In the genomic region with DNA sequence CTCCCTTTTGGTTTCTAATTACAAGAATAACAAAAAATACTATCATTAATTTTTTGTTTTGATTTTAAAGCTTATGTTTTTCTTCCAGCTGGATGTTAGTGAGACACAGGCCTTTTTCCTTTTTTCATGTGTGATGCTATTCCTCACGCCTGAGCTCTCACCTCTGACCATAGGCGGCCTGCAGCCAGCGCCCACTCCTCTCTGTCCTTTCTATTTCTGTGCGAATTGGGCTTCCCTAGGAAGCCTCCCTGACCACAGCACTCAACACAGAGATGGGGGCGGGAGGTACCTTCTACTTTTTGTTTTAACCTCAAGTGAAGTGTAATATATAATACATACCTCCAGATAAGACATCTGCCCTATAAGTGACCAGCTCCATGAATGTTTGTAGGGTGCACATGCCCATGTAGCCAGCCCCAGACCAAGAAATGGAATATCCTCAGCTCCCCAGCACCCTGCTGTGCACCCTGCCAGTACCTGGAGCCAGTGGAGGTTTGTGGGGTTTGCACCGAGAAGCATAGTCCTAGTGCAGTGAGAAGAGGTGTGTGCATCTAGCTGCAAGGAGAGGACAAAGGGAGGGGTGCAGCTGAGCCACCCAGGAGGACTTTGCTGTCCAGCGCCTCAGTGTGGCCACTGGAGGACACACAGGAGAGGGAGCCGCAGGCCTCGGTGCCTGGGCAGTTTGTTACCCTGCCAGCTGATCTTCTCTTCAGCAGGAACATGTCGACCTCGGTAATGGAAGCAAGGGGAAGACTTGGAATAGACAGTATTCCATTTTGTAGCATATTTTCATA, we compare ENCODE assay signal across 9 cellular contexts. TPM values are rescaled to one million over a fixed set of nuclear protein-coding genes. Genes with fewer than 3 reads are reported as not detected.
DNase-seq lines count a peak whose midpoint lies in the region; ATAC-seq, FAIRE-seq and TF ChIP-seq lines count a peak whose summit lies in the region.
"Had no signal": no experiment of that assay in that cellular context is flagged by ENCODE, and none has a peak within 500 bp of the region (broad histone marks: within the 10 kb centered on the region; RNA-seq: fewer than 3 reads in every experiment).

No MANE protein-coding gene starts in this region.

- no peak for TF ChIP-seq EP300 in H1 (IDR thresholded peaks at IDR 0.05; ENCODE audit: borderline replicate concordance in 1 of 2, low read depth in 2 of 2, low read length in 2 of 2)
- no peak for TF ChIP-seq EP300 in gastroesophageal sphincter (IDR thresholded peaks at IDR 0.05)

- no peak overlapping the region for H3K4me2 ChIP-seq in H1 (ENCODE audit: insufficient read depth in 1 of 2, low read depth in 2 of 2, low read length in 2 of 2)

- peak; percentile 78 for TF ChIP-seq CTCF in LNCaP clone FGC (IDR thresholded peaks at IDR 0.05; ENCODE audit: control insufficient read depth, extremely low read depth, insufficient read depth)
- peak; percentile 82 to 93 (median 90) for TF ChIP-seq CTCF in H1 (IDR thresholded peaks at IDR 0.05; ENCODE audit: control extremely low read depth in 1 of 3, insufficient read depth in 1 of 3, low read depth in 1 of 3, low read length in 3 of 3)
- TF ChIP-seq CTCF in gastroesophageal sphincter (IDR thresholded peaks at IDR 0.05) = peak in 2 of 4 experiments; percentile 10 to 42

- no peaks in the 10 kb centered on the region for H3K23me2 ChIP-seq in H1 (ENCODE audit: low read depth, low read length)

- H3K79me1 ChIP-seq in H1 (ENCODE audit: low read depth, low read length) = no peaks in the 10 kb centered on the region

- no peak overlapping the region for H3K23ac ChIP-seq in H1 (ENCODE audit: insufficient read length)

- no peak overlapping the region for H3K56ac ChIP-seq in H1 (replicated peaks; ENCODE audit: insufficient read length, low read depth, low read length)

- CTCF ChIA-PET in H1 (lab: Charles Lee; ENCODE audit: partially characterized antibody) = interaction anchor here (0.6 to 7.8 kb wide), 35 partner anchors 8 to 867 kb away, joined by 3 to 41 read pairs (median 4); no protein-coding TSS in a partner anchor

- no peak overlapping the region for H2BK120ac ChIP-seq in H1 (replicated peaks; ENCODE audit: low read depth, low read length)

- TF ChIP-seq POLR2A in H1 (IDR thresholded peaks at IDR 0.05; ENCODE audit: control extremely low read depth in 1 of 2, low read depth in 2 of 2, low read length in 2 of 2) (no peak), gastroesophageal sphincter (IDR thresholded peaks at IDR 0.05) (no peak)

- no peak overlapping the region for H4K91ac ChIP-seq in H1 (replicated peaks; ENCODE audit: insufficient read length, low read length)

- no peak overlapping the region for H3K4me3 ChIP-seq in LNCaP clone FGC (ENCODE audit: low read depth, low read length)
- H3K4me3 ChIP-seq in H1 (ENCODE audit: extremely low read depth in 1 of 4, insufficient read depth in 2 of 4, low read depth in 3 of 4, low read length in 4 of 4) = no peak overlapping the region
- H3K4me3 ChIP-seq in gastroesophageal sphincter = no peak overlapping the region

- no peak overlapping the region for H2BK12ac ChIP-seq in H1 (ENCODE audit: low read depth, low read length)

- H2BK20ac ChIP-seq in H1 (ENCODE audit: low read length) = no peak overlapping the region

- TF ChIP-seq RAD21 in H1 (IDR thresholded peaks at IDR 0.05 in 1 of 2, conservative IDR thresholded peaks at IDR 0.05 in 1 of 2; ENCODE audit: low read depth in 2 of 2, low read length in 2 of 2) = peak; percentile 70 to 75

- no peak overlapping the region for H2AFZ ChIP-seq in H1 (ENCODE audit: low read length)

- no peak overlapping the region for H3K14ac ChIP-seq in H1 (ENCODE audit: insufficient read length)

- 81% methylated on average over 11 of the region's 11 CpGs; no CpG with 5 or more reads in 1 of the 2 experiments for WGBS in H1 (ENCODE audit: extremely low coverage in 1 of 2, insufficient coverage in 1 of 2, insufficient read length in 1 of 2, insufficient replicate concordance in 2 of 2, low coverage in 1 of 2, low lambda C conversion rate in 2 of 2, missing lambda C conversion rate in 1 of 2), 2 experiments
- 64 to 69% methylated on average over 7 to 8 of the region's 11 CpGs for WGBS in gastroesophageal sphincter (ENCODE audit: low coverage in 1 of 2), 2 donors

- H3K9ac ChIP-seq in H1 (replicated peaks in 1 of 4; ENCODE audit: extremely low read depth in 1 of 4, low read depth in 3 of 4, low read length in 3 of 4) = no peak overlapping the region

- POLR2A ChIA-PET in H1 (lab: Charles Lee; ENCODE audit: partially characterized antibody) = interaction anchor here (0.7 to 4.9 kb wide), 3 partner anchors 18 to 43 kb away, joined by 3 to 15 read pairs (median 3); a partner anchor contains a TSS

- H4K5ac ChIP-seq in H1 (ENCODE audit: insufficient read length, low read depth, low read length) = no peak overlapping the region

- H2BK5ac ChIP-seq in H1 (ENCODE audit: low read depth, low read length) = no peak overlapping the region

- DNase-seq in COLO668 (lab: John Stamatoyannopoulos, UW; ENCODE audit: unreplicated experiment) = peak; percentile 1
- DNase-seq in LNCaP clone FGC (ENCODE audit: low read depth) = no peak
- peak; percentile 29 to 66 for DNase-seq in H1 (ENCODE audit: low read depth in 1 of 2, low spot score in 2 of 2)
- peak; percentile 44 for DNase-seq in myocyte (ENCODE audit: low read depth)
- DNase-seq in NCI-H1048 (lab: John Stamatoyannopoulos, UW) = no peak
- DNase-seq in stimulated activated CD4-positive, alpha-beta T cell treated with anti-CD3 and anti-CD28 coated beads, Interleukin-4, amount 100 ng/mL, for 24 hours = no peak
- DNase-seq: activated B cell treated with CpG ODN at 0.5 μM for 24 hours had no signal

- H3K27me3 ChIP-seq in H1 (replicated peaks in 1 of 4; ENCODE audit: control insufficient read depth in 3 of 4, extremely low read depth in 1 of 4, insufficient read depth in 3 of 4, low read length in 3 of 4) (no peaks in the 10 kb centered on the region), gastroesophageal sphincter (no peaks in the 10 kb centered on the region)

- H3K36me3 ChIP-seq in H1 (ENCODE audit: control insufficient read depth in 2 of 4, insufficient read depth in 4 of 4, low read length in 3 of 4) = peaks cover 14 to 43% (median 40%) of the 10 kb centered on the region in 4 experiments
- H3K36me3 ChIP-seq in gastroesophageal sphincter = peaks cover 0 to 92% of the 10 kb centered on the region in 2 donors

- H4K20me1 ChIP-seq in H1 (replicated peaks in 1 of 2; ENCODE audit: control insufficient read depth in 1 of 2, insufficient read depth in 2 of 2, low read length in 2 of 2) = peaks cover 7 to 14% of the 10 kb centered on the region in 2 experiments

- H3K27ac ChIP-seq in H1 (ENCODE audit: low read depth, low read length) = no peak overlapping the region
- H3K27ac ChIP-seq in gastroesophageal sphincter = no peak overlapping the region

- no peaks in the 10 kb centered on the region; a peak in 2 of 7 replicates for H3K4me1 ChIP-seq in H1 (replicated peaks in 1 of 4; ENCODE audit: control insufficient read depth in 3 of 4, insufficient read depth in 4 of 4, low read length in 3 of 4)
- H3K4me1 ChIP-seq in gastroesophageal sphincter = peaks cover 0 to 8% (median 0%) of the 10 kb centered on the region in 3 donors

- no peak overlapping the region for H3K18ac ChIP-seq in H1 (ENCODE audit: extremely low read depth, low read length)

- no peak overlapping the region for H3K4ac ChIP-seq in H1 (replicated peaks; ENCODE audit: insufficient read length, low read depth, low read length)

- no peak overlapping the region for H2AK5ac ChIP-seq in H1 (ENCODE audit: low read depth, low read length)

- H3K9me3 ChIP-seq in H1 (ENCODE audit: insufficient read depth in 2 of 2, low read depth in 1 of 2, low read length in 1 of 2) = no peaks in the 10 kb centered on the region
- no peaks in the 10 kb centered on the region for H3K9me3 ChIP-seq in gastroesophageal sphincter

- FAIRE-seq in H1 (lab: Jason Lieb, UNC) = peak; percentile 42

- H2BK15ac ChIP-seq in H1 (ENCODE audit: low read length) = no peak overlapping the region

- H3K79me2 ChIP-seq in H1 (ENCODE audit: control insufficient read depth in 1 of 2, insufficient read depth in 2 of 2, low read length in 2 of 2) = peaks cover 0 to 5% of the 10 kb centered on the region in 2 experiments; a peak in 1 of 4 replicates

- H4K8ac ChIP-seq in H1 (ENCODE audit: extremely low read depth, insufficient read depth, low read length) = no peak overlapping the region; the same call in 1 of the 2 replicates

- ATAC-seq in HG02870 (IDR thresholded peaks at IDR 0.05; ENCODE audit: unreplicated experiment) (no peak), gastroesophageal sphincter (no peak)

TF ChIP-seq in H1, 55 proteins besides CTCF, POLR2A, EP300 and RAD21 (continues in another document):
- no peak for TF ChIP-seq FOSL1 (IDR thresholded peaks at IDR 0.05; ENCODE audit: insufficient read depth, low read depth, low read length)
- no peak for TF ChIP-seq YY1 (IDR thresholded peaks at IDR 0.05; ENCODE audit: low read depth, low read length)
- TF ChIP-seq, protein P1, sequence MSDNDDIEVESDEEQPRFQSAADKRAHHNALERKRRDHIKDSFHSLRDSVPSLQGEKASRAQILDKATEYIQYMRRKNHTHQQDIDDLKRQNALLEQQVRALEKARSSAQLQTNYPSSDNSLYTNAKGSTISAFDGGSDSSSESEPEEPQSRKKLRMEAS (IDR thresholded peaks at IDR 0.05) = no peak

RNA-seq across cellular contexts. Expression of a gene that starts 38.5 kb away (rescaled TPM):
- 25.8 and 26.4 TPM in 2 replicates for total RNA-seq in H1 (2021; fragmentation: NEBNext Ultra II Directional; extraction: Animal tissue kit (Norgen Biotek cat#: 25700))
- polyA plus RNA-seq in H1 (2011; rRNA removed) = 58.9 and 75.1 TPM in 2 replicates
- polyA plus RNA-seq in H1 (2011; cell fraction: cytosol; rRNA removed) = 79.1 TPM
- 28.9 TPM for polyA plus RNA-seq in H1 (2011; cell fraction: nucleus; rRNA removed)
- polyA plus RNA-seq in H1 (2012, experiment 1 of 2) = 33.0 to 61.3 TPM (median 43.3 TPM) in 4 replicates
- polyA plus RNA-seq in H1 (2012, experiment 2 of 2) = 15.1 TPM
- 24.6 TPM for polyA plus RNA-seq in H1 (2013, experiment 1 of 2)
- polyA plus RNA-seq in H1 (2013, experiment 2 of 2) = 28.6 TPM
- polyA minus RNA-seq in H1 (2011; rRNA and poly(A)+ RNA removed) = 13.6 and 20.7 TPM in 2 replicates
- polyA minus RNA-seq in H1 (2011; cell fraction: cytosol; rRNA and poly(A)+ RNA removed) = 33.6 TPM
- polyA minus RNA-seq in H1 (2011; cell fraction: nucleus; rRNA and poly(A)+ RNA removed) = 17.5 TPM
- 149 and 197 TPM in 2 replicates for total RNA-seq in myocyte
- 101 TPM for polyA plus RNA-seq in myocyte (2012)
- 100 to 1,000 TPM in 1 of 4 donors, 10 to 100 TPM in 3; 53.5 to 102 (median 68.3) TPM for total RNA-seq in gastroesophageal sphincter

RNA-seq across cellular contexts. Expression of a gene that starts 42.4 kb away (rescaled TPM):
- total RNA-seq in H1 (2021; fragmentation: NEBNext Ultra II Directional; extraction: Animal tissue kit (Norgen Biotek cat#: 25700)) = 32.8 and 34.1 TPM in 2 replicates
- polyA plus RNA-seq in H1 (2011; rRNA removed) = 22.8 and 25.4 TPM in 2 replicates
- polyA plus RNA-seq in H1 (2011; cell fraction: cytosol; rRNA removed) = 27.9 TPM
- polyA plus RNA-seq in H1 (2011; cell fraction: nucleus; rRNA removed) = 48.3 TPM
- 23.0 to 27.3 TPM (median 25.8 TPM) in 4 replicates for polyA plus RNA-seq in H1 (2012, experiment 1 of 2)
- 17.9 TPM for polyA plus RNA-seq in H1 (2012, experiment 2 of 2)
- polyA plus RNA-seq in H1 (2013, experiment 1 of 2) = 25.0 TPM
- 25.3 TPM for polyA plus RNA-seq in H1 (2013, experiment 2 of 2)
- 38.8 and 40.7 TPM in 2 replicates for polyA minus RNA-seq in H1 (2011; rRNA and poly(A)+ RNA removed)
- polyA minus RNA-seq in H1 (2011; cell fraction: cytosol; rRNA and poly(A)+ RNA removed) = 18.9 TPM
- 42.4 TPM for polyA minus RNA-seq in H1 (2011; cell fraction: nucleus; rRNA and poly(A)+ RNA removed)
- total RNA-seq in myocyte (14.4 and 29.6 TPM in 2 replicates), gastroesophageal sphincter (10 to 100 TPM; 27.2 to 57.0 (median 44.1) TPM)
- polyA plus RNA-seq in myocyte (2012) = 25.7 TPM

Comparison
In these comparisons a context has a peak if more than half of its experiments do, and no peak if none do; other contexts are left out.
1. DNase-seq: peak in COLO668 (single experiment), H1 (2 of 2) and myocyte (single experiment); none in LNCaP clone FGC (single experiment), NCI-H1048 (single experiment) and stimulated activated CD4-positive, alpha-beta T cell treated with anti-CD3 and anti-CD28 coated beads, Interleukin-4, amount 100 ng/mL, for 24 hours (single experiment).